In the genomic region with DNA sequence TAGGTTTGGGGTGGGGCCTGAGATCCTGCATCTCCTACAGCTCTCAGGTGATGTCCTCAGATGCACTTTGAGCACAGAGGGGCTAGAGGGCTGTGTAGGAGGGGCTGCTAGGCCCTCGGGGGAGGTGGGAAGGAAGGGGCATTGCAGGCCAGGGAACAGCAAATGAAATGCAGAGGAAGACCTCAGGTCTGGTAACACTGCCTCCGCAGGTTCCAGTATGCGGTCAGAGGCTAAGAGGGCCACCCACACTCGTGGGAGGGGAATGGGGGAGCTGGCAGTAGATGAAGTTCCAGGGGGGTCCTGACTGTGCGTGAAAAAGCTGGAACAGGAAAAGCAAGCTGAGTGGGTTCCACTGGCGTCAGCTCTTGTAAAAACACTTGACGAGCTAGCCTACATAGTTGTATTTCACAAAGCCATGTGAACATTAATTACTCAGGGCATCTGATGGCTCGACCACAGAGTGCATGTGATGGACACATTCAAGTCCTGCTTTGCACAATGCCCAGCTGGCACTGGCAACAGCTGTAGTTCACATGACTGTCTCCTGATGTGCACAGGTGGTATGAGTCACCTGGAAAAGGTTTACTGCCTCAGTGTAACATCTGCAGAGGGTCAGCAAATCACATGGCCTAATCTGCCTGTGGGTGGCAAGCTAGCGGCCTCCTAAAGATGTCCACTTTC, we compare ENCODE assay signal across 22 cellular contexts. TPM values are rescaled to one million over a fixed set of nuclear protein-coding genes. Genes with fewer than 3 reads are reported as not detected.
DNase-seq lines count a peak whose midpoint lies in the region; ATAC-seq and TF ChIP-seq lines count a peak whose summit lies in the region.
"Had no signal": no experiment of that assay in that cellular context is flagged by ENCODE, and none has a peak within 500 bp of the region (broad histone marks: within the 10 kb centered on the region; RNA-seq: fewer than 3 reads in every experiment).

No MANE protein-coding gene starts in this region.

- ATAC-seq in esophagus mucosa (peak; percentile 23), psoas muscle (peak in 3 of 4 donors; percentile 37 to 42 (median 39)), HG03196 (IDR thresholded peaks at IDR 0.05; ENCODE audit: unreplicated experiment) (no peak), HG02981 (IDR thresholded peaks at IDR 0.05; ENCODE audit: unreplicated experiment) (no peak)
- ATAC-seq: left cardiac atrium, PC-3 had no signal

- in situ Hi-C loops in brain microvascular endothelial cell (cut with HindIII; ENCODE audit: low pct_ligation_motif_present, low sequenced_read_pairs), result no loop called here

- peaks cover 20% of the 10 kb centered on the region for H3K4me1 ChIP-seq in psoas muscle

- DNase-seq in H7 (peak; percentile 47), NCI-H510A (lab: John Stamatoyannopoulos, UW) (peak; percentile 41), psoas muscle (no peak), brain microvascular endothelial cell (no peak), COLO829 (ENCODE audit: low spot score) (no peak)
- DNase-seq: activated CD4-positive, alpha-beta T cell treated with anti-CD3 and anti-CD28 coated beads, Interleukin-2, amount 50 U/mL, for 1 hour; activated naive CD4-positive, alpha-beta T cell treated with anti-CD3 and anti-CD28 coated beads, Interleukin-2, amount 10 ng/mL, durations not matched to agents 7 days and 5 days; AML-193; DMS 273 treated with DMSO at 0.1 percent for 48 hours; dorsolateral prefrontal cortex; hippocampal formation; left cardiac atrium; NCI-H1092 treated with DMSO at 0.1 percent for 48 hours; NCI-H446; ovary; PC-3; stimulated activated CD4-positive, alpha-beta T cell treated with anti-CD3 and anti-CD28 coated beads, Interleukin-4, amount 100 ng/mL, for 1 hour had no signal

- no peaks in the 10 kb centered on the region; the same call in 1 of the 2 replicates for H3K27me3 ChIP-seq in H7 (ENCODE audit: control insufficient read depth, insufficient read depth, low read length)
- H3K27me3 ChIP-seq in psoas muscle (ENCODE audit: insufficient read depth in 3 of 3, low read length in 2 of 3), result no peaks in the 10 kb centered on the region
- no peaks in the 10 kb centered on the region for H3K27me3 ChIP-seq in brain microvascular endothelial cell (replicated peaks)
- H3K27me3 ChIP-seq: dorsolateral prefrontal cortex, ovary had no signal

- H3K36me3 ChIP-seq in H7 (replicated peaks; ENCODE audit: control insufficient read depth, insufficient read depth, low read length), result no peaks in the 10 kb centered on the region
- no peaks in the 10 kb centered on the region for H3K36me3 ChIP-seq in psoas muscle (ENCODE audit: insufficient read depth in 1 of 2, low read depth in 1 of 2)
- H3K36me3 ChIP-seq in brain microvascular endothelial cell (replicated peaks), result no peaks in the 10 kb centered on the region
- H3K36me3 ChIP-seq: ovary, thoracic aorta had no signal

- intact Hi-C loops in psoas muscle (cut with DNase I), result no loop called here

- H3K27ac ChIP-seq in psoas muscle (no peak overlapping the region), brain microvascular endothelial cell (no peak overlapping the region)
- H3K27ac ChIP-seq: dorsolateral prefrontal cortex, ovary, SK-N-MC, thoracic aorta had no signal

- H3K4me3 ChIP-seq in H7 (ENCODE audit: insufficient read depth, low read depth, low read length) (no peak overlapping the region), psoas muscle (no peak overlapping the region), brain microvascular endothelial cell (ENCODE audit: low read depth, low read length) (no peak overlapping the region)
- H3K4me3 ChIP-seq: dorsolateral prefrontal cortex, ovary, thoracic aorta had no signal

- 81 to 84% (median 84%) methylated on average over 9 of the region's 9 CpGs for WGBS in psoas muscle, 3 donors

- no peaks in the 10 kb centered on the region for H3K9me3 ChIP-seq in psoas muscle
- H3K9me3 ChIP-seq: ovary, thoracic aorta had no signal

- no peak for TF ChIP-seq CTCF in psoas muscle (IDR thresholded peaks at IDR 0.05)
- TF ChIP-seq CTCF in brain microvascular endothelial cell (IDR thresholded peaks at IDR 0.05; ENCODE audit: low read depth, low read length, missing control alignments), result no peak

RNA-seq across cellular contexts. Expression of a gene that starts 29.0 kb away (rescaled TPM):
- total RNA-seq in H7 (2014; rRNA removed; shearing (Covaris generic)), result 39.4 and 41.6 TPM in 2 replicates
- total RNA-seq in esophagus mucosa, result 20.4 TPM
- total RNA-seq in psoas muscle, result 10 to 100 TPM; 17.3 to 35.4 (median 29.2) TPM
- 1 to 10 TPM; 2.1 to 8.5 (median 2.8) TPM for polyA plus RNA-seq in psoas muscle

RNA-seq across cellular contexts. Expression of a gene that starts 51.7 kb away (rescaled TPM):
- total RNA-seq in H7 (2014; rRNA removed; shearing (Covaris generic)), result 86.6 and 90.0 TPM in 2 replicates
- total RNA-seq in esophagus mucosa (5.3 TPM), psoas muscle (10 to 100 TPM in 2 of 4 donors, 1 to 10 TPM in 2; 9.3 to 13.8 (median 11.2) TPM)
- polyA plus RNA-seq in psoas muscle, result 10 to 100 TPM; 12.2 to 23.7 (median 17.6) TPM

Comparison
In these comparisons a context has a peak if more than half of its experiments do, and no peak if none do; other contexts are left out.
1. DNase-seq: peak in H7 (single experiment) and NCI-H510A (single experiment); none in psoas muscle (0 of 2), brain microvascular endothelial cell (single experiment) and COLO829 (single experiment).
2. ATAC-seq: peak in esophagus mucosa (single experiment) and psoas muscle (3 of 4); none in HG03196 (single experiment) and HG02981 (single experiment).